9 cellular contexts compared by ENCODE assay signal in genomic region chr1:200139661-200140250, GRCh38.
DNase-seq lines count a peak whose midpoint lies in the region; ATAC-seq and TF ChIP-seq lines count a peak whose summit lies in the region.
"Had no signal": no experiment of that assay in that cellular context is flagged by ENCODE, and none has a peak within 500 bp of the region (broad histone marks: within the 10 kb centered on the region; RNA-seq: fewer than 3 reads in every experiment).

No MANE protein-coding gene starts in this region.

- TF ChIP-seq CTCF in AG04450 (IDR thresholded peaks at IDR 0.05; ENCODE audit: low read depth, low read length) (peak; percentile 77), SK-N-SH (IDR thresholded peaks at IDR 0.05) (peak; percentile 83), fibroblast of lung (conservative IDR thresholded peaks at IDR 0.05 in 1 of 2, IDR thresholded peaks at IDR 0.05 in 1 of 2; ENCODE audit: low read depth in 1 of 2, low read length in 2 of 2) (peak; percentile 67 to 78), psoas muscle (IDR thresholded peaks at IDR 0.05) (peak; percentile 49), prostate gland (IDR thresholded peaks at IDR 0.05) (peak in 2 of 4 experiments; percentile 24 to 32)

- peak; percentile 72 for TF ChIP-seq RAD21 in SK-N-SH (IDR thresholded peaks at IDR 0.05; ENCODE audit: low read length)

- WGBS in SK-N-SH (ENCODE audit: low lambda C conversion rate), result 31% methylated on average over 4 of the region's 4 CpGs
- WGBS in psoas muscle, 3 donors, result 77 to 78% (median 77%) methylated on average over 4 of the region's 4 CpGs
- WGBS in prostate gland, result 82% methylated on average over 4 of the region's 4 CpGs

- H3K79me2 ChIP-seq in SK-N-SH (ENCODE audit: insufficient read depth) (no peaks in the 10 kb centered on the region), fibroblast of lung (ENCODE audit: control insufficient read depth, insufficient read depth, low read length) (no peaks in the 10 kb centered on the region)

- peak; percentile 67 to 80 (median 70) for ATAC-seq in psoas muscle

- DNase-seq in AG04450 (ENCODE audit: low read depth, low spot score) (peak; percentile 29), GF-D8 (lab: John Stamatoyannopoulos, UW) (peak; percentile 12), HAP-1 (ENCODE audit: low spot score in 2 of 2) (peak; percentile 53 to 68), LoVo (ENCODE audit: low spot score) (peak; percentile 56), SK-N-SH (peak; percentile 62), fibroblast of lung (ENCODE audit: low read depth in 2 of 2) (peak; percentile 54 to 76), psoas muscle (no peak), prostate gland (ENCODE audit: low spot score) (no peak)

- no peak for TF ChIP-seq POLR2A in prostate gland (IDR thresholded peaks at IDR 0.05)

- H3F3A ChIP-seq in SK-N-SH (replicated peaks; ENCODE audit: insufficient read depth), result no peaks in the 10 kb centered on the region

- no peak overlapping the region for H2AFZ ChIP-seq in SK-N-SH (ENCODE audit: low read depth)
- no peak overlapping the region for H2AFZ ChIP-seq in fibroblast of lung (ENCODE audit: low read length)

- no peaks in the 10 kb centered on the region for H4K20me1 ChIP-seq in SK-N-SH (ENCODE audit: insufficient read depth)
- H4K20me1 ChIP-seq in fibroblast of lung (ENCODE audit: control insufficient read depth, extremely low read depth, insufficient read depth, low read length), result no peaks in the 10 kb centered on the region

- H3K4me2 ChIP-seq in SK-N-SH (no peak overlapping the region), fibroblast of lung (ENCODE audit: extremely low read depth, insufficient read depth, low read length) (no peak overlapping the region)

- no peaks in the 10 kb centered on the region for H3K9me2 ChIP-seq in SK-N-SH

- H3K27me3 ChIP-seq in AG04450 (ENCODE audit: control insufficient read depth, insufficient read depth, low read length) (no peaks in the 10 kb centered on the region), HAP-1 (ENCODE audit: low read depth) (no peaks in the 10 kb centered on the region), SK-N-SH (ENCODE audit: insufficient read depth) (no peaks in the 10 kb centered on the region), fibroblast of lung (ENCODE audit: control insufficient read depth, insufficient read depth, low read length) (no peaks in the 10 kb centered on the region), psoas muscle (ENCODE audit: insufficient read depth in 3 of 3, low read length in 2 of 3) (no peaks in the 10 kb centered on the region), prostate gland (replicated peaks; ENCODE audit: insufficient read depth) (no peaks in the 10 kb centered on the region)

- H3K9ac ChIP-seq in SK-N-SH, result no peak overlapping the region
- no peak overlapping the region for H3K9ac ChIP-seq in fibroblast of lung (ENCODE audit: insufficient read depth, low read length)

- POLR2A ChIA-PET in AG04450 (lab: Yijun Ruan, JAX) (no interaction called here), SK-N-SH (lab: Yijun Ruan, JAX) (no interaction called here)

- intact Hi-C loops in psoas muscle (cut with DNase I), result loop anchor here (5.0 to 10.0 kb wide), 3 partner anchors 133 to 345 kb away; no protein-coding TSS in a partner anchor
- intact Hi-C loops in prostate gland (cut with DNase I), result no loop called here

- no peak overlapping the region for H3K4me3 ChIP-seq in AG04450 (ENCODE audit: low read depth, low read length)
- no peak overlapping the region for H3K4me3 ChIP-seq in HAP-1
- no peak overlapping the region for H3K4me3 ChIP-seq in SK-N-SH (ENCODE audit: low read depth in 2 of 2, low read length in 1 of 2)
- no peak overlapping the region for H3K4me3 ChIP-seq in fibroblast of lung (replicated peaks in 1 of 4; ENCODE audit: control extremely low read depth in 1 of 4, insufficient read depth in 1 of 4, low read depth in 3 of 4, low read length in 4 of 4)
- no peak overlapping the region for H3K4me3 ChIP-seq in psoas muscle
- H3K4me3 ChIP-seq in prostate gland, result no peak overlapping the region
- H3K4me3 ChIP-seq: skin epidermis had no signal

- H3K9me3 ChIP-seq in AG04450 (ENCODE audit: control insufficient read depth, insufficient read depth, low read length), result no peaks in the 10 kb centered on the region
- no peaks in the 10 kb centered on the region for H3K9me3 ChIP-seq in HAP-1
- no peaks in the 10 kb centered on the region for H3K9me3 ChIP-seq in SK-N-SH
- no peaks in the 10 kb centered on the region for H3K9me3 ChIP-seq in fibroblast of lung (ENCODE audit: control insufficient read depth, insufficient read depth, low read depth, low read length)
- no peaks in the 10 kb centered on the region for H3K9me3 ChIP-seq in psoas muscle
- H3K9me3 ChIP-seq in prostate gland, result no peaks in the 10 kb centered on the region

- no peak for TF ChIP-seq EP300 in SK-N-SH (IDR thresholded peaks at IDR 0.05; ENCODE audit: borderline replicate concordance in 1 of 2, low read depth in 1 of 2, low read length in 1 of 2)

- CTCF ChIA-PET in AG04450 (lab: Charles Lee), result interaction anchor here (0.7 to 2.5 kb wide), 36 partner anchors 11 to 455 kb away, joined by 3 to 16 read pairs (median 4); no protein-coding TSS in a partner anchor
- CTCF ChIA-PET in SK-N-SH (lab: Yijun Ruan, JAX), result interaction anchor here (0.6 to 2.3 kb wide), 19 partner anchors 11 to 450 kb away, joined by 3 to 11 read pairs (median 3); no protein-coding TSS in a partner anchor

- H3K36me3 ChIP-seq in HAP-1 (replicated peaks), result no peaks in the 10 kb centered on the region
- no peaks in the 10 kb centered on the region for H3K36me3 ChIP-seq in SK-N-SH (replicated peaks in 1 of 2; ENCODE audit: control insufficient read depth in 1 of 2, insufficient read depth in 2 of 2, low read length in 1 of 2)
- H3K36me3 ChIP-seq in fibroblast of lung (ENCODE audit: control insufficient read depth, insufficient read depth, low read length), result no peaks in the 10 kb centered on the region
- H3K36me3 ChIP-seq in psoas muscle (ENCODE audit: insufficient read depth in 1 of 2, low read depth in 1 of 2), result no peaks in the 10 kb centered on the region
- no peaks in the 10 kb centered on the region for H3K36me3 ChIP-seq in prostate gland

- in situ Hi-C loops in HAP-1 (cut with MboI; ENCODE audit: low sequenced_read_pairs), result loop anchor here (25.0 kb wide), 1 partner anchor 348 kb away; no protein-coding TSS in a partner anchor

- H3K27ac ChIP-seq in AG04450 (ENCODE audit: low read depth, low read length) (no peak overlapping the region), SK-N-SH (ENCODE audit: low read depth in 2 of 2, low read length in 1 of 2) (no peak overlapping the region), fibroblast of lung (ENCODE audit: insufficient read depth, low read length) (no peak overlapping the region), psoas muscle (no peak overlapping the region), prostate gland (no peak overlapping the region)
- H3K27ac ChIP-seq: skin epidermis had no signal

- no peaks in the 10 kb centered on the region for H3K4me1 ChIP-seq in HAP-1
- H3K4me1 ChIP-seq in SK-N-SH (ENCODE audit: control insufficient read depth in 1 of 2, insufficient read depth in 2 of 2, low read depth in 1 of 2, low read length in 1 of 2), result no peaks in the 10 kb centered on the region
- no peaks in the 10 kb centered on the region for H3K4me1 ChIP-seq in fibroblast of lung (ENCODE audit: control insufficient read depth, extremely low read depth, insufficient read depth, low read length)
- no peaks in the 10 kb centered on the region for H3K4me1 ChIP-seq in psoas muscle
- H3K4me1 ChIP-seq in prostate gland (replicated peaks), result no peaks in the 10 kb centered on the region

TF ChIP-seq in SK-N-SH, 30 proteins besides CTCF, POLR2A, EP300 and RAD21:
- TF ChIP-seq SMC3 (IDR thresholded peaks at IDR 0.05; ENCODE audit: low read depth, low read length), result peak; percentile 66
- no peak for TF ChIP-seq RXRA (IDR thresholded peaks at IDR 0.05; ENCODE audit: borderline replicate concordance, low read depth)

Comparison
In these comparisons a context has a peak if more than half of its experiments do, and no peak if none do; other contexts are left out.
1. DNase-seq: peak in AG04450 (single experiment), GF-D8 (single experiment), HAP-1 (2 of 2), LoVo (single experiment), SK-N-SH (single experiment) and fibroblast of lung (2 of 2); none in psoas muscle (0 of 2) and prostate gland (single experiment).